ENCODE assay signal across 22 cellular contexts in genomic region chr9:19420877-19421276, GRCh38.
"Had no signal": no experiment of that assay in that cellular context is flagged by ENCODE, and none has a peak within 500 bp of the region (broad histone marks: within the 10 kb centered on the region; RNA-seq: fewer than 3 reads in every experiment).

No MANE protein-coding gene starts in this region.

- DNase-seq: KBM-7, MG63, NCI-H1092, NCI-H1105 treated with DMSO at 0.1 percent for 48 hours, NCI-H1417 treated with DMSO at 0.1 percent for 48 hours, NCI-H146, NCI-H1694 treated with DMSO at 0.1 percent for 48 hours, NCI-H1930, NCI-H2081, NCI-H2107, NCI-H2227 treated with DMSO at 0.1 percent for 48 hours, NCI-H524, NCI-H69, NCI-H774, PC-9, Peyer's patch, SHP77 treated with DMSO at 0.1 percent for 48 hours, SJCRH30 had no signal

- H3K4me3 ChIP-seq: MG63, PC-9, Peyer's patch, SJCRH30 had no signal

- H3K36me3 ChIP-seq: MG63, Peyer's patch, SJCRH30 had no signal

- H3K27me3 ChIP-seq: MG63, Peyer's patch, SJCRH30 had no signal

- ATAC-seq: Right ventricle myocardium inferior, SK-N-SH treated with all-trans-retinoic acid at 6 μM for 48 hours had no signal

- H3K27ac ChIP-seq: HL-60, PC-9, Peyer's patch, SJCRH30 had no signal

- H3K4me1 ChIP-seq: Peyer's patch, SJCRH30 had no signal

- FAIRE-seq: HTR-8/SVneo had no signal
